Comparison of ENCODE assay signal across 3 cellular contexts in the genomic region with DNA sequence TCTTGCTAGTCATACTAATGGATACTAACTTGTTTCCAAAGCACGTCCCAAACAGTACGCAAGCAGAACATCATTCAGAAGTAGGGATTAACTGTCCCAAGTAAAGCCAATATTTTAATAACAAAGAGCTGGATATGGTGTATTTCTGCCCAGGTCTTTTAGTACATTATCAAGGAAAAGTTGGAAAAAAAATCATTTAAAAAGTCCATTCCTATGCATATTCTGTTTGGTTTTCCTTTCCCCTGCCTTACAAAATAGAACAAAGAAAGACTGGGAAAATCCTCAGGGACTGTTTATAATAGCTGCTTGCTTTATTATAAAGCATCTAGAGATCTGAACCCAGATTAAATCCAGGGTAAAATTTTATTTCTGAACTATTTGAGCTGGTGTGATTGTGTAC.
"Had no signal": no experiment of that assay in that cellular context is flagged by ENCODE, and none has a peak within 500 bp of the region (broad histone marks: within the 10 kb centered on the region; RNA-seq: fewer than 3 reads in every experiment).

No MANE protein-coding gene starts in this region.

- ATAC-seq: GM12878 had no signal

- DNase-seq: GDM1, GF-D8 had no signal

- H3K4me3 ChIP-seq: GM12878 had no signal
